1 cellular context compared by ENCODE assay signal in the genomic region with DNA sequence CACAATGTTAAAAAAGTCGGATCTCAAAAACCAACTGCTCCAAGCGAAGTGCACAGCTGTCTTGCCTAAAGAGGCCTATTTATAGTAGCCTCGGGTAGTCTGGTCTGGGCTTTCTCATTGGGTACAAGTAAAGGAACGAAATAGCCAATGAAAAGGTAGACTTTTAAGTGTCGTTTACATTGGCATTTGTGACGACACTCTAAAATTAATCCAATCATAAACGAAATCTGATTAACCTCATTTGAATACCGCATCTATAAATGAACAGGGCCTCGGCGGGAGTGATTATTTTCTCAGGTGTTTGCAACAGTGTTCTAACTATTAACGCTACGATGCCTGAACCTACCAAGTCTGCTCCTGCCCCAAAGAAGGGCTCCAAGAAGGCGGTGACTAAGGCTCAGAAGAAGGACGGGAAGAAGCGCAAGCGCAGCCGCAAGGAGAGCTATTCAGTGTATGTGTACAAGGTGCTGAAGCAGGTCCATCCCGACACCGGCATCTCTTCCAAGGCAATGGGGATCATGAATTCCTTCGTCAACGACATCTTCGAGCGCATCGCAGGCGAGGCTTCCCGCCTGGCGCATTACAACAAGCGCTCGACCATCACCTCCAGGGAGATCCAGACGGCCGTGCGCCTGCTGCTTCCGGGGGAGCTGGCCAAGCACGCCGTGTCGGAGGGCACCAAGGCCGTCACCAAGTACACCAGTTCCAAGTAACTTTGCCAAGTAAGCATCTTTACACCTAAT.
A peak's percentile ranks its signal among the peaks of the same experiment; 100 is the strongest.
TF ChIP-seq lines count a peak whose summit lies in the region.

No MANE protein-coding gene starts in this region.

TF ChIP-seq in HepG2, 621 proteins besides CTCF, POLR2A, EP300 and RAD21 (continued from another document and continues in another):
- TF ChIP-seq, protein P1, sequence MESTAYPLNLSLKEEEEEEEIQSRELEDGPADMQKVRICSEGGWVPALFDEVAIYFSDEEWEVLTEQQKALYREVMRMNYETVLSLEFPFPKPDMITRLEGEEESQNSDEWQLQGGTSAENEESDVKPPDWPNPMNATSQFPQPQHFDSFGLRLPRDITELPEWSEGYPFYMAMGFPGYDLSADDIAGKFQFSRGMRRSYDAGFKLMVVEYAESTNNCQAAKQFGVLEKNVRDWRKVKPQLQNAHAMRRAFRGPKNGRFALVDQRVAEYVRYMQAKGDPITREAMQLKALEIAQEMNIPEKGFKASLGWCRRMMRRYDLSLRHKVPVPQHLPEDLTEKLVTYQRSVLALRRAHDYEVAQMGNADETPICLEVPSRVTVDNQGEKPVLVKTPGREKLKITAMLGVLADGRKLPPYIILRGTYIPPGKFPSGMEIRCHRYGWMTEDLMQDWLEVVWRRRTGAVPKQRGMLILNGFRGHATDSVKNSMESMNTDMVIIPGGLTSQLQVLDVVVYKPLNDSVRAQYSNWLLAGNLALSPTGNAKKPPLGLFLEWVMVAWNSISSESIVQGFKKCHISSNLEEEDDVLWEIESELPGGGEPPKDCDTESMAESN (CRISPR knock-in tag; conservative IDR thresholded peaks at IDR 0.05): peak; percentile 18; the same call in 1 of the 2 replicates
- TF ChIP-seq ZNF879 (CRISPR knock-in tag; IDR thresholded peaks at IDR 0.05) (no peak), YEATS4 (CRISPR knock-in tag; IDR thresholded peaks at IDR 0.05; ENCODE audit: borderline replicate concordance) (peak; percentile 72; the same call in 1 of the 2 replicates), DMTF1 (CRISPR knock-in tag; IDR thresholded peaks at IDR 0.05) (no peak), CERS6 (CRISPR knock-in tag; IDR thresholded peaks at IDR 0.05) (no peak), ZNF276 (CRISPR knock-in tag; IDR thresholded peaks at IDR 0.05; ENCODE audit: low read depth) (0 out of 2 replicates have a peak, but pooled peaks have one; percentile 70), PATZ1 (CRISPR knock-in tag; IDR thresholded peaks at IDR 0.05) (0 out of 2 replicates have a peak, but pooled peaks have one; percentile 16), ZNF460 (CRISPR knock-in tag; IDR thresholded peaks at IDR 0.05; ENCODE audit: borderline replicate concordance) (no peak), ZNF383 (CRISPR knock-in tag; IDR thresholded peaks at IDR 0.05; ENCODE audit: borderline replicate concordance) (no peak), ZNF605 (CRISPR knock-in tag; IDR thresholded peaks at IDR 0.05) (peak; percentile 50; the same call in 1 of the 2 replicates), HMG20B (CRISPR knock-in tag; conservative IDR thresholded peaks at IDR 0.05) (peak; percentile 42; the same call in 1 of the 2 replicates), ZNF552 (CRISPR knock-in tag; IDR thresholded peaks at IDR 0.05; ENCODE audit: borderline replicate concordance) (no peak; the same call in none of the 2 replicates), SALL1 (CRISPR knock-in tag; IDR thresholded peaks at IDR 0.05) (peak; percentile 86), RERE (CRISPR knock-in tag; IDR thresholded peaks at IDR 0.05; ENCODE audit: low read depth) (no peak; the same call in 1 of the 2 replicates), EED (CRISPR knock-in tag; IDR thresholded peaks at IDR 0.05) (0 out of 2 replicates have a peak, but pooled peaks have one; percentile 74), ZBTB34 (CRISPR knock-in tag; IDR thresholded peaks at IDR 0.05) (peak; percentile 24; the same call in 1 of the 2 replicates), KAT8 (CRISPR knock-in tag; IDR thresholded peaks at IDR 0.05) (peak; percentile 85), ZNF7 (CRISPR knock-in tag; IDR thresholded peaks at IDR 0.05) (no peak), TCF12 (IDR thresholded peaks at IDR 0.05) (no peak), TCF12 (CRISPR knock-in tag; IDR thresholded peaks at IDR 0.05) (peak; percentile 78), GPN1 (CRISPR knock-in tag; IDR thresholded peaks at IDR 0.05; ENCODE audit: borderline replicate concordance) (no peak), GTF2F1 (IDR thresholded peaks at IDR 0.05; ENCODE audit: low read length) (peak; percentile 96), STAT5B (CRISPR knock-in tag; IDR thresholded peaks at IDR 0.05) (peak; percentile 81)
- TF ChIP-seq, protein P2, sequence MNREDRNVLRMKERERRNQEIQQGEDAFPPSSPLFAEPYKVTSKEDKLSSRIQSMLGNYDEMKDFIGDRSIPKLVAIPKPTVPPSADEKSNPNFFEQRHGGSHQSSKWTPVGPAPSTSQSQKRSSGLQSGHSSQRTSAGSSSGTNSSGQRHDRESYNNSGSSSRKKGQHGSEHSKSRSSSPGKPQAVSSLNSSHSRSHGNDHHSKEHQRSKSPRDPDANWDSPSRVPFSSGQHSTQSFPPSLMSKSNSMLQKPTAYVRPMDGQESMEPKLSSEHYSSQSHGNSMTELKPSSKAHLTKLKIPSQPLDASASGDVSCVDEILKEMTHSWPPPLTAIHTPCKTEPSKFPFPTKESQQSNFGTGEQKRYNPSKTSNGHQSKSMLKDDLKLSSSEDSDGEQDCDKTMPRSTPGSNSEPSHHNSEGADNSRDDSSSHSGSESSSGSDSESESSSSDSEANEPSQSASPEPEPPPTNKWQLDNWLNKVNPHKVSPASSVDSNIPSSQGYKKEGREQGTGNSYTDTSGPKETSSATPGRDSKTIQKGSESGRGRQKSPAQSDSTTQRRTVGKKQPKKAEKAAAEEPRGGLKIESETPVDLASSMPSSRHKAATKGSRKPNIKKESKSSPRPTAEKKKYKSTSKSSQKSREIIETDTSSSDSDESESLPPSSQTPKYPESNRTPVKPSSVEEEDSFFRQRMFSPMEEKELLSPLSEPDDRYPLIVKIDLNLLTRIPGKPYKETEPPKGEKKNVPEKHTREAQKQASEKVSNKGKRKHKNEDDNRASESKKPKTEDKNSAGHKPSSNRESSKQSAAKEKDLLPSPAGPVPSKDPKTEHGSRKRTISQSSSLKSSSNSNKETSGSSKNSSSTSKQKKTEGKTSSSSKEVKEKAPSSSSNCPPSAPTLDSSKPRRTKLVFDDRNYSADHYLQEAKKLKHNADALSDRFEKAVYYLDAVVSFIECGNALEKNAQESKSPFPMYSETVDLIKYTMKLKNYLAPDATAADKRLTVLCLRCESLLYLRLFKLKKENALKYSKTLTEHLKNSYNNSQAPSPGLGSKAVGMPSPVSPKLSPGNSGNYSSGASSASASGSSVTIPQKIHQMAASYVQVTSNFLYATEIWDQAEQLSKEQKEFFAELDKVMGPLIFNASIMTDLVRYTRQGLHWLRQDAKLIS (CRISPR knock-in tag; IDR thresholded peaks at IDR 0.05): peak; percentile 94
- TF ChIP-seq, protein P3, sequence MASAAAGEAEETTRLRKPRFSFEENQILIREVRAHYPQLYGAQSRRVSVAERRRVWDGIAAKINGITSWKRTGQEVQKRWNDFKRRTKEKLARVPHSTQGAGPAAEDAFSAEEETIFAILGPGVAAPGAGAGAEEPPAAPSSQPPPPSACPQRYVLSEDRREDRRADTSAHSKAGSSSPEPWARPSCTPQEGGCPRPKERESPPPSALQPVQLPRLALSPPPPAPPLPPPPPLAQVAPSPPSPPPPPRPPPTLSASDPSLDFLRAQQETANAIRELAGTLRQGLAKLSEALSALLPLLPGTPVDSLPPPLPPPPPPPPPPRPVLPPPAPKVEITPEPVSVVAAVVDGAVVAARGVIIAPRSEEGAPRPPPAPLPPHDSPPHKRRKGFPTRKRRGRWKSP (CRISPR knock-in tag; IDR thresholded peaks at IDR 0.05): peak; percentile 85
